1 cellular context compared by ENCODE assay signal in genomic region chr1:1013105-1013921, GRCh38.
TF ChIP-seq lines count a peak whose summit lies in the region.

ISG15 (plus strand) TSS chr1:1013497; CDS start chr1:1013574, 77 bp downstream.

TF ChIP-seq in HepG2, 621 proteins besides CTCF, POLR2A, EP300 and RAD21 (continued from another document and continues in another):
- TF ChIP-seq TBX2 (CRISPR knock-in tag; IDR thresholded peaks at IDR 0.05; ENCODE audit: borderline replicate concordance) (peak; percentile 64), MXD1 (CRISPR knock-in tag; IDR thresholded peaks at IDR 0.05) (peak; percentile 70), SIX4 (CRISPR knock-in tag; IDR thresholded peaks at IDR 0.05) (no peak), JUN (CRISPR knock-in tag; IDR thresholded peaks at IDR 0.05) (no peak), CBFB (CRISPR knock-in tag; IDR thresholded peaks at IDR 0.05) (no peak), ZNF607 (CRISPR knock-in tag; IDR thresholded peaks at IDR 0.05; ENCODE audit: borderline replicate concordance) (no peak), HIC2 (CRISPR knock-in tag; IDR thresholded peaks at IDR 0.05; ENCODE audit: low read depth) (no peak), ZNF83 (CRISPR knock-in tag; IDR thresholded peaks at IDR 0.05; ENCODE audit: borderline replicate concordance) (no peak), E2F1 (CRISPR knock-in tag; IDR thresholded peaks at IDR 0.05) (no peak), ZNF615 (CRISPR knock-in tag; IDR thresholded peaks at IDR 0.05; ENCODE audit: borderline replicate concordance) (no peak), IRF2 (CRISPR knock-in tag; IDR thresholded peaks at IDR 0.05) (peak; percentile 100), PPARG (CRISPR knock-in tag; conservative IDR thresholded peaks at IDR 0.05) (peak; percentile 24; the same call in 1 of the 2 replicates), SKIL (CRISPR knock-in tag; IDR thresholded peaks at IDR 0.05; ENCODE audit: borderline replicate concordance) (no peak), ZBTB42 (CRISPR knock-in tag; IDR thresholded peaks at IDR 0.05) (no peak), TGIF2 (CRISPR knock-in tag; IDR thresholded peaks at IDR 0.05) (no peak; the same call in 1 of the 2 replicates), ZHX2 (IDR thresholded peaks at IDR 0.05; ENCODE audit: low read depth) (no peak), ZHX2 (CRISPR knock-in tag; IDR thresholded peaks at IDR 0.05; ENCODE audit: borderline replicate concordance) (no peak), FOXO4 (CRISPR knock-in tag; conservative IDR thresholded peaks at IDR 0.05) (no peak), ZFAT (CRISPR knock-in tag; conservative IDR thresholded peaks at IDR 0.05) (no peak), CERS6 (CRISPR knock-in tag; IDR thresholded peaks at IDR 0.05) (no peak), TEAD3 (CRISPR knock-in tag; optimal IDR thresholded peaks at IDR 0.05; ENCODE audit: borderline replicate concordance) (peak; percentile 85), ZHX1 (CRISPR knock-in tag; IDR thresholded peaks at IDR 0.05; ENCODE audit: low read depth) (0 out of 2 replicates have a peak, but pooled peaks have one; percentile 38), ZNF160 (CRISPR knock-in tag; IDR thresholded peaks at IDR 0.05) (no peak), MXD4 (CRISPR knock-in tag; IDR thresholded peaks at IDR 0.05) (peak; percentile 77), DMTF1 (CRISPR knock-in tag; IDR thresholded peaks at IDR 0.05) (no peak), POLR2AphosphoS5 (IDR thresholded peaks at IDR 0.05; ENCODE audit: low read depth, low read length) (peak; percentile 56), HDAC2 (CRISPR knock-in tag; IDR thresholded peaks at IDR 0.05) (peak; percentile 48; the same call in 1 of the 2 replicates), TBP (CRISPR knock-in tag; IDR thresholded peaks at IDR 0.05) (no peak), ZNF329 (CRISPR knock-in tag; IDR thresholded peaks at IDR 0.05; ENCODE audit: low read depth) (no peak), NR2F1 (CRISPR knock-in tag; IDR thresholded peaks at IDR 0.05) (no peak), ZNF614 (CRISPR knock-in tag; IDR thresholded peaks at IDR 0.05; ENCODE audit: borderline replicate concordance) (no peak), SETDB1 (CRISPR knock-in tag; IDR thresholded peaks at IDR 0.05; ENCODE audit: borderline replicate concordance) (no peak), ZNF503 (CRISPR knock-in tag; IDR thresholded peaks at IDR 0.05) (no peak), ZNF619 (CRISPR knock-in tag; IDR thresholded peaks at IDR 0.05) (no peak), ZFP41 (CRISPR knock-in tag; IDR thresholded peaks at IDR 0.05; ENCODE audit: borderline replicate concordance) (no peak), ZNF720 (CRISPR knock-in tag; IDR thresholded peaks at IDR 0.05) (no peak), STAG1 (CRISPR knock-in tag; IDR thresholded peaks at IDR 0.05) (peak; percentile 8; the same call in 1 of the 2 replicates), KDM1A (CRISPR knock-in tag; IDR thresholded peaks at IDR 0.05) (no peak), ZNF672 (CRISPR knock-in tag; IDR thresholded peaks at IDR 0.05) (no peak), ZNF776 (CRISPR knock-in tag; IDR thresholded peaks at IDR 0.05) (peak; percentile 31; the same call in 1 of the 2 replicates), CREM (IDR thresholded peaks at IDR 0.05) (peak; percentile 36; the same call in 1 of the 2 replicates), CREM (CRISPR knock-in tag; IDR thresholded peaks at IDR 0.05) (no peak), ZNF331 (CRISPR knock-in tag; IDR thresholded peaks at IDR 0.05) (peak; percentile 55)
